In the genomic region with DNA sequence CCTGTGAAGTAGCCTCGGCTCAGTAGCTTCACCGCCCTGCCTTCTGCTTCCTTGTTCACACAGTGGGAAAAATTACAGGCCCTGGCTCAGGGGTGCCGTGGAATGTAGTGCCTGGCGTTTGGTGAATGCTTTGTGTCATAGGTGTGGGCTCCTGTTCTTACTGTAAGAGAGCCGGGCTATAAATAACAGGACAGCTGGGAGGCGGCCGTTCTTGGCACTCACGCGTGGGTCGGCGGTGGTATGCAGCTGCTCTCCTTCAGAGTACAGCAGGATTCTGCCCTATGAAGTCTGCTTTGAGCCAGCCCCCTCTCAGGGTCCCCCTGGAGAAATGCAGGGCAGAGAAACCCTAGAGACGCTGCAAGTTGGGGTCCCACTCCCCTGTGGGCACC, we compare ENCODE assay signal across 13 cellular contexts.
A peak's percentile ranks its signal among the peaks of the same experiment; 100 is the strongest.
DNase-seq lines count a peak whose midpoint lies in the region; ATAC-seq, FAIRE-seq and TF ChIP-seq lines count a peak whose summit lies in the region.
"Had no signal": no experiment of that assay in that cellular context is flagged by ENCODE, and none has a peak within 500 bp of the region (broad histone marks: within the 10 kb centered on the region; RNA-seq: fewer than 3 reads in every experiment).

No MANE protein-coding gene starts in this region.

- H3K4me1 ChIP-seq in A549 = peaks cover 26% of the 10 kb centered on the region

- TF ChIP-seq POLR2A in A549 (IDR thresholded peaks at IDR 0.05; ENCODE audit: low read length) = no peak

- CTCF ChIA-PET in A549 (lab: Yijun Ruan, JAX) (interaction anchor here (0.8 to 3.0 kb wide), 4 partner anchors 11 to 24 kb away, joined by 3 to 13 read pairs (median 6); no protein-coding TSS in a partner anchor), HEK293T (lab: Yijun Ruan, JAX) (no interaction called here)

- ATAC-seq in A549 = peak; percentile 5 to 42; a peak in 3 of 6 replicates

- H3K4me3 ChIP-seq in A549 (no peak overlapping the region), fibroblast of villous mesenchyme (ENCODE audit: low read depth, low read length) (no peak overlapping the region)
- H3K4me3 ChIP-seq: K562, tibial nerve had no signal

- TF ChIP-seq RAD21 in A549 (conservative IDR thresholded peaks at IDR 0.05 in 1 of 2, IDR thresholded peaks at IDR 0.05 in 1 of 2) = no peak

- no peak for TF ChIP-seq EP300 in A549 (IDR thresholded peaks at IDR 0.05)

- TF ChIP-seq CTCF in A549 (IDR thresholded peaks at IDR 0.05) (no peak), fibroblast of villous mesenchyme (IDR thresholded peaks at IDR 0.05; ENCODE audit: insufficient read depth, low read depth, low read length) (no peak)

- 81% methylated on average over 12 of the region's 12 CpGs for WGBS in A549 (ENCODE audit: missing lambda C conversion rate)

- H3K4me2 ChIP-seq in A549 = peak overlapping the region; percentile 48
- H3K4me2 ChIP-seq: SK-N-SH had no signal

- DNase-seq in A549 (ENCODE audit: low read depth in 1 of 2, low spot score in 1 of 2) = no peak
- DNase-seq in NCI-H69 (lab: John Stamatoyannopoulos, UW) = peak; percentile 75
- DNase-seq in fibroblast of villous mesenchyme (ENCODE audit: low read depth) = peak; percentile 3
- DNase-seq in myocyte (ENCODE audit: low read depth) = peak; percentile 94
- DNase-seq in HEK293T (ENCODE audit: extremely low spot score) = no peak
- DNase-seq in T-helper 2 cell = no peak
- DNase-seq in SIG-M5 (lab: John Stamatoyannopoulos, UW) = no peak
- DNase-seq in ACHN = no peak
- DNase-seq: NCI-H1436 treated with DMSO at 0.1 percent for 48 hours; NK-92 treated with Interleukin-12 subunit alpha and Interleukin-12 subunit beta, amount 100 ng/mL, for 24 hours; SK-N-SH had no signal

- POLR2A ChIA-PET in A549 (lab: Yijun Ruan, JAX) = no interaction called here
- POLR2A ChIA-PET in HEK293T (lab: Yijun Ruan, JAX) = no interaction called here

- no peak for FAIRE-seq in A549 (lab: Jason Lieb, UNC)

- no peaks in the 10 kb centered on the region for H3K9me3 ChIP-seq in A549
- H3K9me3 ChIP-seq: SK-N-SH, tibial nerve had no signal

- in situ Hi-C loops in ACHN (cut with HindIII; ENCODE audit: low pct_ligation_motif_present, low pct_unique_long_range_greater_than_20kb, low sequenced_read_pairs) = no loop called here

- H3K27ac ChIP-seq in A549 = peak overlapping the region; percentile 29 to 74; a peak in 4 of 6 replicates
- H3K27ac ChIP-seq: tibial nerve had no signal

TF ChIP-seq in A549, 52 proteins besides CTCF, POLR2A, EP300 and RAD21:
- TF ChIP-seq HOXB13 (CRISPR knock-in tag; IDR thresholded peaks at IDR 0.05; ENCODE audit: low read depth) (no peak), FOSL2 (IDR thresholded peaks at IDR 0.05) (no peak), FOSL2 (CRISPR knock-in tag; IDR thresholded peaks at IDR 0.05) (no peak), TFCP2L1 (CRISPR knock-in tag; IDR thresholded peaks at IDR 0.05) (no peak), EHMT2 (IDR thresholded peaks at IDR 0.05; ENCODE audit: low read depth) (no peak), RNF2 (IDR thresholded peaks at IDR 0.05; ENCODE audit: borderline replicate concordance, low read depth) (no peak), RARB (CRISPR knock-in tag; IDR thresholded peaks at IDR 0.05) (no peak)
- TF ChIP-seq, protein P1, sequence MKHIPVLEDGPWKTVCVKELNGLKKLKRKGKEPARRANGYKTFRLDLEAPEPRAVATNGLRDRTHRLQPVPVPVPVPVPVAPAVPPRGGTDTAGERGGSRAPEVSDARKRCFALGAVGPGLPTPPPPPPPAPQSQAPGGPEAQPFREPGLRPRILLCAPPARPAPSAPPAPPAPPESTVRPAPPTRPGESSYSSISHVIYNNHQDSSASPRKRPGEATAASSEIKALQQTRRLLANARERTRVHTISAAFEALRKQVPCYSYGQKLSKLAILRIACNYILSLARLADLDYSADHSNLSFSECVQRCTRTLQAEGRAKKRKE (CRISPR knock-in tag; IDR thresholded peaks at IDR 0.05; ENCODE audit: low read depth) = no peak

TF ChIP-seq in HEK293T, 16 proteins besides CTCF, POLR2A, EP300 and RAD21:
- TF ChIP-seq ARNT (IDR thresholded peaks at IDR 0.05) (no peak), LEF1 (IDR thresholded peaks at IDR 0.05; ENCODE audit: borderline replicate concordance) (no peak), SP1 (IDR thresholded peaks at IDR 0.05) (no peak), FOXK2 (IDR thresholded peaks at IDR 0.05) (no peak), ZNF384 (IDR thresholded peaks at IDR 0.05) (no peak), HDGF (IDR thresholded peaks at IDR 0.05; ENCODE audit: borderline replicate concordance) (no peak), CTBP1 (IDR thresholded peaks at IDR 0.05; ENCODE audit: borderline replicate concordance) (no peak), BHLHE40 (IDR thresholded peaks at IDR 0.05; ENCODE audit: borderline replicate concordance) (no peak), FOXA1 (IDR thresholded peaks at IDR 0.05) (no peak), ELF4 (IDR thresholded peaks at IDR 0.05) (no peak), L3MBTL2 (conservative IDR thresholded peaks at IDR 0.05) (no peak), NFRKB (IDR thresholded peaks at IDR 0.05) (no peak)
- TF ChIP-seq, protein P2, sequence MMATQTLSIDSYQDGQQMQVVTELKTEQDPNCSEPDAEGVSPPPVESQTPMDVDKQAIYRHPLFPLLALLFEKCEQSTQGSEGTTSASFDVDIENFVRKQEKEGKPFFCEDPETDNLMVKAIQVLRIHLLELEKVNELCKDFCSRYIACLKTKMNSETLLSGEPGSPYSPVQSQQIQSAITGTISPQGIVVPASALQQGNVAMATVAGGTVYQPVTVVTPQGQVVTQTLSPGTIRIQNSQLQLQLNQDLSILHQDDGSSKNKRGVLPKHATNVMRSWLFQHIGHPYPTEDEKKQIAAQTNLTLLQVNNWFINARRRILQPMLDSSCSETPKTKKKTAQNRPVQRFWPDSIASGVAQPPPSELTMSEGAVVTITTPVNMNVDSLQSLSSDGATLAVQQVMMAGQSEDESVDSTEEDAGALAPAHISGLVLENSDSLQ (IDR thresholded peaks at IDR 0.05) = no peak

Comparison
In these comparisons a context has a peak if more than half of its experiments do, and no peak if none do; other contexts are left out.
1. DNase-seq: peak in NCI-H69 (single experiment), fibroblast of villous mesenchyme (single experiment) and myocyte (single experiment); none in A549 (0 of 2), HEK293T (single experiment), T-helper 2 cell (0 of 5), SIG-M5 (single experiment) and ACHN (single experiment).